24 cellular contexts compared by ENCODE assay signal in genomic region chr3:174398761-174399160, GRCh38.
"Had no signal": no experiment of that assay in that cellular context is flagged by ENCODE, and none has a peak within 500 bp of the region (broad histone marks: within the 10 kb centered on the region; RNA-seq: fewer than 3 reads in every experiment).

No MANE protein-coding gene starts in this region.

- H3K9me3 ChIP-seq: ascending aorta, Peyer's patch, SK-N-SH had no signal

- H3K9ac ChIP-seq: SK-N-SH had no signal

- H3K36me3 Mint-ChIP-seq: brain had no signal

- H3K27ac Mint-ChIP-seq: activated CD8-positive, alpha-beta T cell treated with anti-CD3 and anti-CD28 coated beads for 36 hours; activated T-cell treated with anti-CD3 and anti-CD28 coated beads, Interleukin-2, amount 50 U/mL, for 72 hours; brain; T-helper 1 cell treated with Interleukin-12 subunit alpha and Interleukin-12 subunit beta and Interleukin-4 antibody, amounts not matched to agents 30 μg/mL and 1 μg/mL, for 36 hours had no signal

- DNase-seq: activated CD4-positive, alpha-beta T cell treated with anti-CD3 and anti-CD28 coated beads for 4 hours; activated CD8-positive, alpha-beta memory T cell treated with anti-CD3 and anti-CD28 coated beads, Interleukin-2, amount 50 U/mL, for 4 hours; activated CD8-positive, alpha-beta T cell treated with anti-CD3 and anti-CD28 coated beads for 36 hours; activated naive CD4-positive, alpha-beta T cell treated with anti-CD3 and anti-CD28 coated beads, Interleukin-2, amount 50 U/mL, for 16 hours; activated T-cell treated with anti-CD3 and anti-CD28 coated beads, Interleukin-2, amount 50 U/mL, for 72 hours; amniotic stem cell; cerebellar nuclear complex; KG1; NCI-H1048; NCI-H146; NCI-H187 treated with DMSO at 0.1 percent for 48 hours; NCI-H2081 treated with DMSO at 0.1 percent for 48 hours; NCI-H524 treated with DMSO at 0.1 percent for 48 hours; NCI-H748 treated with DMSO at 0.1 percent for 48 hours; NK-92 treated with Interleukin-12 subunit alpha and Interleukin-12 subunit beta, amount 100 ng/mL, for 24 hours; Peyer's patch; Right ventricle myocardium superior; SJCRH30; SK-N-SH had no signal

- H3K36me3 ChIP-seq: ascending aorta, Peyer's patch, SJCRH30 had no signal

- H3K4me2 ChIP-seq: SK-N-SH had no signal

- H3K4me1 ChIP-seq: ascending aorta, Peyer's patch, SJCRH30 had no signal

- H3K9me3 Mint-ChIP-seq: activated CD8-positive, alpha-beta T cell treated with anti-CD3 and anti-CD28 coated beads for 36 hours; T-helper 1 cell treated with Interleukin-12 subunit alpha and Interleukin-12 subunit beta and Interleukin-4 antibody, amounts not matched to agents 30 μg/mL and 1 μg/mL, for 36 hours had no signal

- H3K27ac ChIP-seq: ascending aorta, Peyer's patch, RWPE1, SJCRH30 had no signal

- ATAC-seq: activated CD4-positive, CD25-positive, alpha-beta regulatory T cell treated with anti-CD3 and anti-CD28 coated beads, Interleukin-2, amount 50 U/mL, for 24 hours; activated CD8-positive, alpha-beta T cell treated with anti-CD3 and anti-CD28 coated beads for 36 hours; activated T-cell treated with anti-CD3 and anti-CD28 coated beads, Interleukin-2, amount 50 U/mL, for 72 hours had no signal

- H3K27me3 ChIP-seq: ascending aorta, Peyer's patch, SJCRH30 had no signal

- H3K4me3 ChIP-seq: ascending aorta, Peyer's patch, SJCRH30 had no signal
